ENCODE assay signal across 1 cellular context in the genomic region with DNA sequence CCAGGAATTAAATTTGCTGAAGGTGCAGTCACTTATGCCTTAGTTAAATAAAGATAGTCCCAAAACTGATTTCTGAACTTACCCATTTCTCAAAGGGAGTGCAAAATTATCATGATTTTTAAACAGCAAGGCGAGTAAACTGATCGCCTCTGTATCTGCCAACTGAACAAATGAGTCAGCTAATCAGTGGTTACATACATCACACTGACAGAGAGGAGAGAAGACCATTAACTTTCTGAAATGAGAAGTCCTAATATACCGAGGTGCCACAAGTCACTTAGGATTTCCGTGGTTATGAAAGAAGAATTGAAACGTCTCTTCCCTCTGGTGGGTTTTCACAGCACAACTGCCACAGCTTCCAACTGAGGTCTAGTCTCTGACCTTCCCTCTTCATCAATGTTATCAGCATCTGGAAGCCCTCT.
TF ChIP-seq lines count a peak whose summit lies in the region.

No MANE protein-coding gene starts in this region.

TF ChIP-seq in K562, 482 proteins besides CTCF, POLR2A, EP300 and RAD21 (continued from another document and continues in another):
- TF ChIP-seq, protein P1, sequence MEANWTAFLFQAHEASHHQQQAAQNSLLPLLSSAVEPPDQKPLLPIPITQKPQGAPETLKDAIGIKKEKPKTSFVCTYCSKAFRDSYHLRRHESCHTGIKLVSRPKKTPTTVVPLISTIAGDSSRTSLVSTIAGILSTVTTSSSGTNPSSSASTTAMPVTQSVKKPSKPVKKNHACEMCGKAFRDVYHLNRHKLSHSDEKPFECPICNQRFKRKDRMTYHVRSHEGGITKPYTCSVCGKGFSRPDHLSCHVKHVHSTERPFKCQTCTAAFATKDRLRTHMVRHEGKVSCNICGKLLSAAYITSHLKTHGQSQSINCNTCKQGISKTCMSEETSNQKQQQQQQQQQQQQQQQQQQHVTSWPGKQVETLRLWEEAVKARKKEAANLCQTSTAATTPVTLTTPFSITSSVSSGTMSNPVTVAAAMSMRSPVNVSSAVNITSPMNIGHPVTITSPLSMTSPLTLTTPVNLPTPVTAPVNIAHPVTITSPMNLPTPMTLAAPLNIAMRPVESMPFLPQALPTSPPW (CRISPR knock-in tag; IDR thresholded peaks at IDR 0.05), result no peak
- peak; percentile 26; the same call in 1 of the 2 replicates for TF ChIP-seq SMAD4 (CRISPR knock-in tag; conservative IDR thresholded peaks at IDR 0.05)
- TF ChIP-seq GATAD2A (IDR thresholded peaks at IDR 0.05), result peak; percentile 57
- TF ChIP-seq, protein P2, sequence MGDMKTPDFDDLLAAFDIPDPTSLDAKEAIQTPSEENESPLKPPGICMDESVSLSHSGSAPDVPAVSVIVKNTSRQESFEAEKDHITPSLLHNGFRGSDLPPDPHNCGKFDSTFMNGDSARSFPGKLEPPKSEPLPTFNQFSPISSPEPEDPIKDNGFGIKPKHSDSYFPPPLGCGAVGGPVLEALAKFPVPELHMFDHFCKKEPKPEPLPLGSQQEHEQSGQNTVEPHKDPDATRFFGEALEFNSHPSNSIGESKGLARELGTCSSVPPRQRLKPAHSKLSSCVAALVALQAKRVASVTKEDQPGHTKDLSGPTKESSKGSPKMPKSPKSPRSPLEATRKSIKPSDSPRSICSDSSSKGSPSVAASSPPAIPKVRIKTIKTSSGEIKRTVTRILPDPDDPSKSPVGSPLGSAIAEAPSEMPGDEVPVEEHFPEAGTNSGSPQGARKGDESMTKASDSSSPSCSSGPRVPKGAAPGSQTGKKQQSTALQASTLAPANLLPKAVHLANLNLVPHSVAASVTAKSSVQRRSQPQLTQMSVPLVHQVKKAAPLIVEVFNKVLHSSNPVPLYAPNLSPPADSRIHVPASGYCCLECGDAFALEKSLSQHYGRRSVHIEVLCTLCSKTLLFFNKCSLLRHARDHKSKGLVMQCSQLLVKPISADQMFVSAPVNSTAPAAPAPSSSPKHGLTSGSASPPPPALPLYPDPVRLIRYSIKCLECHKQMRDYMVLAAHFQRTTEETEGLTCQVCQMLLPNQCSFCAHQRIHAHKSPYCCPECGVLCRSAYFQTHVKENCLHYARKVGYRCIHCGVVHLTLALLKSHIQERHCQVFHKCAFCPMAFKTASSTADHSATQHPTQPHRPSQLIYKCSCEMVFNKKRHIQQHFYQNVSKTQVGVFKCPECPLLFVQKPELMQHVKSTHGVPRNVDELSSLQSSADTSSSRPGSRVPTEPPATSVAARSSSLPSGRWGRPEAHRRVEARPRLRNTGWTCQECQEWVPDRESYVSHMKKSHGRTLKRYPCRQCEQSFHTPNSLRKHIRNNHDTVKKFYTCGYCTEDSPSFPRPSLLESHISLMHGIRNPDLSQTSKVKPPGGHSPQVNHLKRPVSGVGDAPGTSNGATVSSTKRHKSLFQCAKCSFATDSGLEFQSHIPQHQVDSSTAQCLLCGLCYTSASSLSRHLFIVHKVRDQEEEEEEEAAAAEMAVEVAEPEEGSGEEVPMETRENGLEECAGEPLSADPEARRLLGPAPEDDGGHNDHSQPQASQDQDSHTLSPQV (IDR thresholded peaks at IDR 0.05), result peak; percentile 89
- TF ChIP-seq ZBTB11 (CRISPR knock-in tag; IDR thresholded peaks at IDR 0.05), result peak in 1 of 3 experiments; percentile 51; a peak in 1 of 6 replicates
- TF ChIP-seq NFXL1 (CRISPR knock-in tag; IDR thresholded peaks at IDR 0.05), result no peak
- peak; percentile 14 for TF ChIP-seq CCNT2 (IDR thresholded peaks at IDR 0.05; ENCODE audit: borderline replicate concordance, extremely low read depth, insufficient read length, low read depth, low read length)
- no peak for TF ChIP-seq NR2C1 (IDR thresholded peaks at IDR 0.05)
- TF ChIP-seq NR2C1 (tag; IDR thresholded peaks at IDR 0.05), result no peak
- TF ChIP-seq MAFK (IDR thresholded peaks at IDR 0.05; ENCODE audit: low read length), result peak; percentile 74
- peak; percentile 95 for TF ChIP-seq MEIS2 (IDR thresholded peaks at IDR 0.05; ENCODE audit: partially characterized antibody)
- TF ChIP-seq TFAM (CRISPR knock-in tag; conservative IDR thresholded peaks at IDR 0.05), result no peak
- TF ChIP-seq JUND (IDR thresholded peaks at IDR 0.05; ENCODE audit: borderline replicate concordance, low read depth, low read length), result peak; percentile 88
- TF ChIP-seq JUND (tag; IDR thresholded peaks at IDR 0.05; ENCODE audit: borderline replicate concordance, low read depth, low read length), result peak; percentile 88; the same call in 2 of the 3 replicates
- TF ChIP-seq ZNF197 (CRISPR knock-in tag; IDR thresholded peaks at IDR 0.05; ENCODE audit: low read depth), result 0 out of 2 replicates have a peak, but pooled peaks have one; percentile 14
- TF ChIP-seq C11orf30 (IDR thresholded peaks at IDR 0.05; ENCODE audit: low read depth), result peak; percentile 91
- TF ChIP-seq MBD1 (CRISPR knock-in tag; IDR thresholded peaks at IDR 0.05), result no peak
- 0 out of 2 replicates have a peak, but pooled peaks have one; percentile 24 for TF ChIP-seq GABPA (tag; conservative IDR thresholded peaks at IDR 0.05; ENCODE audit: low read depth)
- peak; percentile 85 for TF ChIP-seq MAFG (tag; conservative IDR thresholded peaks at IDR 0.05)
- TF ChIP-seq, protein P3, sequence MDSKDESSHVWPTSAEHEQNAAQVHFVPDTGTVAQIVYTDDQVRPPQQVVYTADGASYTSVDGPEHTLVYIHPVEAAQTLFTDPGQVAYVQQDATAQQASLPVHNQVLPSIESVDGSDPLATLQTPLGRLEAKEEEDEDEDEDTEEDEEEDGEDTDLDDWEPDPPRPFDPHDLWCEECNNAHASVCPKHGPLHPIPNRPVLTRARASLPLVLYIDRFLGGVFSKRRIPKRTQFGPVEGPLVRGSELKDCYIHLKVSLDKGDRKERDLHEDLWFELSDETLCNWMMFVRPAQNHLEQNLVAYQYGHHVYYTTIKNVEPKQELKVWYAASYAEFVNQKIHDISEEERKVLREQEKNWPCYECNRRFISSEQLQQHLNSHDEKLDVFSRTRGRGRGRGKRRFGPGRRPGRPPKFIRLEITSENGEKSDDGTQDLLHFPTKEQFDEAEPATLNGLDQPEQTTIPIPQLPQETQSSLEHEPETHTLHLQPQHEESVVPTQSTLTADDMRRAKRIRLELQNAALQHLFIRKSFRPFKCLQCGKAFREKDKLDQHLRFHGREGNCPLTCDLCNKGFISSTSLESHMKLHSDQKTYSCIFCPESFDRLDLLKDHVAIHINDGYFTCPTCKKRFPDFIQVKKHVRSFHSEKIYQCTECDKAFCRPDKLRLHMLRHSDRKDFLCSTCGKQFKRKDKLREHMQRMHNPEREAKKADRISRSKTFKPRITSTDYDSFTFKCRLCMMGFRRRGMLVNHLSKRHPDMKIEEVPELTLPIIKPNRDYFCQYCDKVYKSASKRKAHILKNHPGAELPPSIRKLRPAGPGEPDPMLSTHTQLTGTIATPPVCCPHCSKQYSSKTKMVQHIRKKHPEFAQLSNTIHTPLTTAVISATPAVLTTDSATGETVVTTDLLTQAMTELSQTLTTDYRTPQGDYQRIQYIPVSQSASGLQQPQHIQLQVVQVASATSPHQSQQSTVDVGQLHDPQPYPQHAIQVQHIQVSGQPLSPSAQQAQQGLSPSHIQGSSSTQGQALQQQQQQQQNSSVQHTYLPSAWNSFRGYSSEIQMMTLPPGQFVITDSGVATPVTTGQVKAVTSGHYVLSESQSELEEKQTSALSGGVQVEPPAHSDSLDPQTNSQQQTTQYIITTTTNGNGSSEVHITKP (IDR thresholded peaks at IDR 0.05; ENCODE audit: partially characterized antibody), result peak; percentile 13
- peak in 1 of 2 experiments; percentile 75; a peak in 2 of 4 replicates for TF ChIP-seq RCOR1 (IDR thresholded peaks at IDR 0.05; ENCODE audit: borderline replicate concordance in 1 of 2, low read depth in 2 of 2, low read length in 2 of 2)
- peak; percentile 79; the same call in 1 of the 2 replicates for TF ChIP-seq ZNF175 (CRISPR knock-in tag; IDR thresholded peaks at IDR 0.05; ENCODE audit: low read depth)
- peak in 1 of 2 experiments; percentile 9; a peak in 1 of 4 replicates for TF ChIP-seq SIX5 (IDR thresholded peaks at IDR 0.05; ENCODE audit: borderline replicate concordance in 1 of 2, insufficient read depth in 1 of 2, low read depth in 1 of 2, low read length in 2 of 2)
- TF ChIP-seq TBL1XR1 (IDR thresholded peaks at IDR 0.05; ENCODE audit: low read length in 2 of 2), result peak in 1 of 2 experiments; percentile 43; a peak in 1 of 4 replicates
- no peak for TF ChIP-seq CBX1 (IDR thresholded peaks at IDR 0.05; ENCODE audit: low read depth)
- TF ChIP-seq, protein P4, sequence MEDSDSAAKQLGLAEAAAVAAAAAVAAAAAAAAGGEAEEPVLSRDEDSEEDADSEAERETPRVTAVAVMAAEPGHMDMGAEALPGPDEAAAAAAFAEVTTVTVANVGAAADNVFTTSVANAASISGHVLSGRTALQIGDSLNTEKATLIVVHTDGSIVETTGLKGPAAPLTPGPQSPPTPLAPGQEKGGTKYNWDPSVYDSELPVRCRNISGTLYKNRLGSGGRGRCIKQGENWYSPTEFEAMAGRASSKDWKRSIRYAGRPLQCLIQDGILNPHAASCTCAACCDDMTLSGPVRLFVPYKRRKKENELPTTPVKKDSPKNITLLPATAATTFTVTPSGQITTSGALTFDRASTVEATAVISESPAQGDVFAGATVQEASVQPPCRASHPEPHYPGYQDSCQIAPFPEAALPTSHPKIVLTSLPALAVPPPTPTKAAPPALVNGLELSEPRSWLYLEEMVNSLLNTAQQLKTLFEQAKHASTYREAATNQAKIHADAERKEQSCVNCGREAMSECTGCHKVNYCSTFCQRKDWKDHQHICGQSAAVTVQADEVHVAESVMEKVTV (CRISPR knock-in tag; IDR thresholded peaks at IDR 0.05), result no peak
- peak; percentile 22 for TF ChIP-seq TBP (optimal IDR thresholded peaks at IDR 0.05; ENCODE audit: low read depth, low read length)
- TF ChIP-seq ZNF316 (IDR thresholded peaks at IDR 0.05), result peak; percentile 93
- TF ChIP-seq JUN (IDR thresholded peaks at IDR 0.05; ENCODE audit: borderline replicate concordance, low read depth, low read length), result peak; percentile 47; the same call in 1 of the 2 replicates
- TF ChIP-seq JUN (CRISPR knock-in tag; IDR thresholded peaks at IDR 0.05; ENCODE audit: borderline replicate concordance), result no peak
- peak; percentile 86 for TF ChIP-seq SMARCA4 (IDR thresholded peaks at IDR 0.05)
- no peak for TF ChIP-seq ZNF23 (CRISPR knock-in tag; IDR thresholded peaks at IDR 0.05)
- TF ChIP-seq FOXJ3 (CRISPR knock-in tag; IDR thresholded peaks at IDR 0.05), result no peak
- no peak for TF ChIP-seq TGIF2 (CRISPR knock-in tag; IDR thresholded peaks at IDR 0.05)
- TF ChIP-seq NFE2L1 (tag; IDR thresholded peaks at IDR 0.05; ENCODE audit: borderline replicate concordance, low read depth), result peak; percentile 35; the same call in 1 of the 2 replicates
- peak; percentile 20 for TF ChIP-seq CHD4 (IDR thresholded peaks at IDR 0.05; ENCODE audit: insufficient read depth, insufficient replicate concordance, low read depth, low read length, poor library complexity, severe bottlenecking)
- TF ChIP-seq LEF1 (IDR thresholded peaks at IDR 0.05), result 0 out of 2 replicates have a peak, but pooled peaks have one; percentile 71
- TF ChIP-seq ZNF766 (CRISPR knock-in tag; conservative IDR thresholded peaks at IDR 0.05), result peak; percentile 36; the same call in 1 of the 2 replicates
- TF ChIP-seq NFE2 (IDR thresholded peaks at IDR 0.05; ENCODE audit: low read depth), result peak; percentile 91
- TF ChIP-seq, protein P5, sequence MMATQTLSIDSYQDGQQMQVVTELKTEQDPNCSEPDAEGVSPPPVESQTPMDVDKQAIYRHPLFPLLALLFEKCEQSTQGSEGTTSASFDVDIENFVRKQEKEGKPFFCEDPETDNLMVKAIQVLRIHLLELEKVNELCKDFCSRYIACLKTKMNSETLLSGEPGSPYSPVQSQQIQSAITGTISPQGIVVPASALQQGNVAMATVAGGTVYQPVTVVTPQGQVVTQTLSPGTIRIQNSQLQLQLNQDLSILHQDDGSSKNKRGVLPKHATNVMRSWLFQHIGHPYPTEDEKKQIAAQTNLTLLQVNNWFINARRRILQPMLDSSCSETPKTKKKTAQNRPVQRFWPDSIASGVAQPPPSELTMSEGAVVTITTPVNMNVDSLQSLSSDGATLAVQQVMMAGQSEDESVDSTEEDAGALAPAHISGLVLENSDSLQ (IDR thresholded peaks at IDR 0.05), result peak; percentile 90
- TF ChIP-seq FOSL1 (tag; conservative IDR thresholded peaks at IDR 0.05), result peak; percentile 87
- no peak for TF ChIP-seq CREB3 (tag; conservative IDR thresholded peaks at IDR 0.05; ENCODE audit: low read depth)
- TF ChIP-seq MTA2 (IDR thresholded peaks at IDR 0.05; ENCODE audit: low read depth), result 0 out of 2 replicates have a peak, but pooled peaks have one; percentile 4
